In genomic region chr1:110630770-110631663, GRCh38 we compare ENCODE assay signal across 8 cellular contexts. TPM values are rescaled to one million over a fixed set of nuclear protein-coding genes. Genes with fewer than 3 reads are reported as not detected.
DNase-seq lines count a peak whose midpoint lies in the region; ATAC-seq and TF ChIP-seq lines count a peak whose summit lies in the region.

No MANE protein-coding gene starts in this region.

- H3K9me3 ChIP-seq in ascending aorta: no peaks in the 10 kb centered on the region

- ATAC-seq in HG02840 (IDR thresholded peaks at IDR 0.05; ENCODE audit: low FRiP score, unreplicated experiment): peak; percentile 41

- no peaks in the 10 kb centered on the region for H3K27me3 Mint-ChIP-seq in T-helper 2 cell treated with Interferon-gamma antibody and Interleukin-4, amounts not matched to agents 5 μg/mL and 100 μg/mL, for 36 hours (ENCODE audit: low read depth)

- no peaks in the 10 kb centered on the region for H3K27me3 ChIP-seq in ascending aorta

- intact Hi-C loops in ascending aorta (cut with DNase I): loop anchor here (5.0 kb wide), 2 partner anchors 136 to 151 kb away; no protein-coding TSS in a partner anchor

- H3K9me3 Mint-ChIP-seq in T-helper 2 cell treated with Interferon-gamma antibody and Interleukin-4, amounts not matched to agents 5 μg/mL and 100 μg/mL, for 36 hours: no peaks in the 10 kb centered on the region

- H3K4me3 ChIP-seq in ascending aorta: no peak overlapping the region

- DNase-seq in NCI-H2081 (lab: John Stamatoyannopoulos, UW) (peak; percentile 51 to 63), NCI-H2081 treated with DMSO at 0.1 percent for 48 hours (lab: John Stamatoyannopoulos, UW) (no peak), NCI-H146 (lab: John Stamatoyannopoulos, UW) (peak; percentile 74), ascending aorta (ENCODE audit: low spot score in 2 of 2) (peak in 1 of 2 donors; percentile 78), hypothalamus (lab: John Stamatoyannopoulos, UW) (peak in 33 of 51 donors; percentile 14 to 77 (median 48))
- DNase-seq in T-helper 2 cell treated with Interferon-gamma antibody and Interleukin-4, amounts not matched to agents 5 μg/mL and 100 μg/mL, for 36 hours (ENCODE audit: low spot score): peak; percentile 81
- peak; percentile 91 for DNase-seq in stimulated activated CD4-positive, alpha-beta T cell treated with anti-CD3 and anti-CD28 coated beads, Interleukin-15, amount 100 ng/mL, for 24 hours

- H3K36me3 Mint-ChIP-seq in T-helper 2 cell treated with Interferon-gamma antibody and Interleukin-4, amounts not matched to agents 5 μg/mL and 100 μg/mL, for 36 hours (ENCODE audit: low read depth): peaks cover 11% of the 10 kb centered on the region

- no peaks in the 10 kb centered on the region for H3K36me3 ChIP-seq in ascending aorta

- no peak overlapping the region for H3K27ac ChIP-seq in ascending aorta

- H3K4me1 Mint-ChIP-seq in T-helper 2 cell treated with Interferon-gamma antibody and Interleukin-4, amounts not matched to agents 5 μg/mL and 100 μg/mL, for 36 hours (ENCODE audit: low read depth): peaks cover 58% of the 10 kb centered on the region

- peaks cover 0 to 8% of the 10 kb centered on the region in 2 donors for H3K4me1 ChIP-seq in ascending aorta

- no peak overlapping the region for H3K4me3 Mint-ChIP-seq in T-helper 2 cell treated with Interferon-gamma antibody and Interleukin-4, amounts not matched to agents 5 μg/mL and 100 μg/mL, for 36 hours

- TF ChIP-seq CTCF in ascending aorta (IDR thresholded peaks at IDR 0.05): peak; percentile 63 to 78 (median 69)

- H3K27ac Mint-ChIP-seq in T-helper 2 cell treated with Interferon-gamma antibody and Interleukin-4, amounts not matched to agents 5 μg/mL and 100 μg/mL, for 36 hours: no peak overlapping the region

RNA-seq across cellular contexts. Expression of gene KCNA2, which starts 24.9 kb away (rescaled TPM):
- 9.4 TPM for total RNA-seq in ascending aorta

RNA-seq across cellular contexts. Expression of gene KCNA3, which starts 43.7 kb away (rescaled TPM):
- not detected for total RNA-seq in ascending aorta
